In the genomic region with DNA sequence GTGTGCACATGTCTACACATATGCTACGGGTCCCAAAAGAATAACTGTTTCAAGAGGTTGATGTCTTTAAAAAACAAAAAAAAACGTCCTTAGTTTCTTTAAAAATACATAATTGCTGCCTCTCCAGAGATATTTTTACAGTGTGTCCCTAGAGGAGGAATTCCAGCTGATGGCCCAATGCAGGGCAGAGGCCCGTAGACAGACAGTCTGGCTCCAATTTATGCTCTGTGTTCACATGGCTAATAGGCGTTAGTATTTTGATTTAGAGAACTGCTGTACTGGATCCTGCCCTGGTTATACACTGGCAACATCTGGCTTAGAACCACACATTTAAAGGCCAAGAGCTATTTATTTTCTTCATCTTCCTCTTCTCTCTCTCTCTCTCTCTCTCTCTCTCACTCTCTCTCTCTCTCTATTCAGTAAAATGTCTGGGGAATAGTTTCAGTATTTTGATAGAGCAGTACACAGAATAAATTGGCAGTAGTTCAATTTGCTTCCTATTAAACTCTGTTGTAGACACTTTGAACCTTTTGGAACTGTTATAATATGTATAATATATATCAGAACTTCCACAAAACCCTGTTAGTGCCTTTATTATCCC, we compare ENCODE assay signal across 22 cellular contexts.
DNase-seq lines count a peak whose midpoint lies in the region; ATAC-seq and TF ChIP-seq lines count a peak whose summit lies in the region.
"Had no signal": no experiment of that assay in that cellular context is flagged by ENCODE, and none has a peak within 500 bp of the region (broad histone marks: within the 10 kb centered on the region; RNA-seq: fewer than 3 reads in every experiment).

No MANE protein-coding gene starts in this region.

- H3K27ac ChIP-seq in heart left ventricle (peak overlapping the region in 7 of 12 donors; percentile 32 to 64 (median 57)), parathyroid adenoma (no peak overlapping the region), gastroesophageal sphincter (peak overlapping the region in 1 of 4 donors; percentile 64)
- H3K27ac ChIP-seq: colonic mucosa, VCaP had no signal

- no peak for TF ChIP-seq CTCF in AG10803 (conservative IDR thresholded peaks at IDR 0.05; ENCODE audit: low read length)
- no peak for TF ChIP-seq CTCF in heart left ventricle (IDR thresholded peaks at IDR 0.05)
- TF ChIP-seq CTCF in parathyroid adenoma (IDR thresholded peaks at IDR 0.05) = no peak
- no peak for TF ChIP-seq CTCF in gastroesophageal sphincter (IDR thresholded peaks at IDR 0.05)

- 29 to 35% (median 32%) methylated on average over 4 of the region's 4 CpGs for WGBS in heart left ventricle, 4 donors
- whole genome bisulfite sequencing in gastroesophageal sphincter (ENCODE audit: low coverage in 1 of 2), 2 donors = 34 to 45% methylated on average over 4 of the region's 4 CpGs

- in situ Hi-C loops in G401 (cut with HindIII; ENCODE audit: low sequenced_read_pairs) = no loop called here

- no peak overlapping the region for H3K4me3 ChIP-seq in AG10803 (ENCODE audit: low read length)
- H3K4me3 ChIP-seq in heart left ventricle = no peak overlapping the region
- no peak overlapping the region for H3K4me3 ChIP-seq in parathyroid adenoma (ENCODE audit: low read depth, low read length)
- H3K4me3 ChIP-seq in gastroesophageal sphincter = no peak overlapping the region
- H3K4me3 ChIP-seq: colonic mucosa had no signal

- no peaks in the 10 kb centered on the region for H3K27me3 ChIP-seq in heart left ventricle
- H3K27me3 ChIP-seq in parathyroid adenoma (ENCODE audit: control insufficient read depth, insufficient read depth, low read length) = no peaks in the 10 kb centered on the region
- no peaks in the 10 kb centered on the region for H3K27me3 ChIP-seq in gastroesophageal sphincter
- H3K27me3 ChIP-seq: colonic mucosa had no signal

- no peak overlapping the region for H3K4me2 ChIP-seq in parathyroid adenoma (ENCODE audit: low read length)

- H3K79me2 ChIP-seq in parathyroid adenoma = no peaks in the 10 kb centered on the region

- DNase-seq in AG10803 (ENCODE audit: low read depth) = peak; percentile 33
- peak; percentile 48 for DNase-seq in NCI-H446 treated with DMSO at 0.1 percent for 48 hours (lab: John Stamatoyannopoulos, UW)
- DNase-seq in heart left ventricle = no peak
- no peak for DNase-seq in NCI-H82 (lab: John Stamatoyannopoulos, UW)
- no peak for DNase-seq in G401 (ENCODE audit: low spot score)
- no peak for DNase-seq in SIG-M5 (lab: John Stamatoyannopoulos, UW)
- DNase-seq: activated CD4-positive, alpha-beta T cell treated with anti-CD3 and anti-CD28 coated beads, Interleukin-2, amount 50 U/mL, for 4 hours; activated gamma-delta T cell; amygdala; CD4-positive, CD25-positive, alpha-beta regulatory T cell; colonic mucosa; hypothalamus; kidney; mesendoderm; NCI-H2029 treated with DMSO at 0.1 percent for 48 hours; NCI-H526; OCI-M1; T-helper 17 cell had no signal

- ATAC-seq in heart left ventricle (peak; percentile 58 to 76 (median 61)), gastroesophageal sphincter (no peak)
- ATAC-seq: stimulated activated effector memory CD8-positive, alpha-beta T cell treated with anti-CD3 and anti-CD28 coated beads, Interleukin-12 subunit alpha, Interleukin-12 subunit beta, amount 100 ng/mL, for 72 hours; T-helper 17 cell had no signal

- peak overlapping the region; percentile 68 for H2AFZ ChIP-seq in parathyroid adenoma

- no peaks in the 10 kb centered on the region for H3K9me3 ChIP-seq in heart left ventricle
- H3K9me3 ChIP-seq in parathyroid adenoma (ENCODE audit: control insufficient read depth, low read length) = no peaks in the 10 kb centered on the region
- no peaks in the 10 kb centered on the region for H3K9me3 ChIP-seq in gastroesophageal sphincter
- H3K9me3 ChIP-seq: colonic mucosa had no signal

- H3K9ac ChIP-seq in parathyroid adenoma = no peak overlapping the region

- no peaks in the 10 kb centered on the region for H3K36me3 ChIP-seq in heart left ventricle
- no peaks in the 10 kb centered on the region for H3K36me3 ChIP-seq in parathyroid adenoma (ENCODE audit: control insufficient read depth, insufficient read depth, low read length)
- H3K36me3 ChIP-seq in gastroesophageal sphincter = no peaks in the 10 kb centered on the region
- H3K36me3 ChIP-seq: colonic mucosa had no signal

- TF ChIP-seq POLR2A in heart left ventricle (IDR thresholded peaks at IDR 0.05) (no peak), gastroesophageal sphincter (IDR thresholded peaks at IDR 0.05) (no peak)

- intact Hi-C loops in heart left ventricle (cut with DNase I) = loop anchor here in 3 of 10 donors (10.0 kb wide), 2 partner anchors 317 to 547 kb away; no protein-coding TSS in a partner anchor

- H3K4me1 ChIP-seq in heart left ventricle (peaks cover 0 to 53% (median 14%) of the 10 kb centered on the region in 12 donors), parathyroid adenoma (peaks cover 14% of the 10 kb centered on the region), gastroesophageal sphincter (peaks cover 0 to 20% (median 3%) of the 10 kb centered on the region in 3 donors)
- H3K4me1 ChIP-seq: colonic mucosa had no signal

- TF ChIP-seq EP300 in gastroesophageal sphincter (IDR thresholded peaks at IDR 0.05) = no peak

Comparison
In these comparisons a context has a peak if more than half of its experiments do, and no peak if none do; other contexts are left out.
1. DNase-seq: peak in AG10803 (single experiment) and NCI-H446 treated with DMSO at 0.1 percent for 48 hours (single experiment); none in heart left ventricle (0 of 5), NCI-H82 (single experiment), G401 (single experiment) and SIG-M5 (single experiment).